In genomic region chr1:3355894-3356826, GRCh38 we compare ENCODE assay signal across 24 cellular contexts.
"Had no signal": no experiment of that assay in that cellular context is flagged by ENCODE, and none has a peak within 500 bp of the region (broad histone marks: within the 10 kb centered on the region; RNA-seq: fewer than 3 reads in every experiment).

No MANE protein-coding gene starts in this region.

- H3K36me3 ChIP-seq: left ventricle myocardium inferior, ovary, uterus had no signal

- H3K27ac Mint-ChIP-seq: activated B cell treated with CpG ODN at 0.5 μM for 24 hours; activated CD4-positive, alpha-beta T cell treated with anti-CD3 and anti-CD28 coated beads for 36 hours; activated naive CD8-positive, alpha-beta T cell; activated T-cell treated with anti-CD3 and anti-CD28 coated beads, Interleukin-2, amount 50 U/mL, for 24 hours; activated T-helper 2 cell treated with anti-CD3 and anti-CD28 coated beads, Interferon-gamma antibody, Interleukin-2, Interleukin-4, amounts not matched to agents 10 μg/mL and 5 μg/mL and 100 μg/mL, durations not matched to agents 14 hours and 24 hours and 36 hours; naive thymus-derived CD4-positive, alpha-beta T cell; stimulated activated effector memory CD8-positive, alpha-beta T cell treated with anti-CD3 and anti-CD28 coated beads, Interleukin-12 subunit alpha, Interleukin-12 subunit beta, amount 100 ng/mL, for 72 hours; stimulated activated naive CD8-positive, alpha-beta T cell treated with anti-CD3 and anti-CD28 coated beads, Interleukin-15, amount 100 ng/mL, for 72 hours; T-helper 1 cell treated with Interleukin-12 subunit alpha and Interleukin-12 subunit beta and Interleukin-4 antibody, amounts not matched to agents 30 μg/mL and 1 μg/mL, for 36 hours had no signal

- H3K27me3 ChIP-seq: foreskin keratinocyte, ovary, uterus had no signal

- H3K9me3 Mint-ChIP-seq: activated B cell treated with CpG ODN at 0.5 μM for 24 hours; activated T-cell treated with anti-CD3 and anti-CD28 coated beads, Interleukin-2, amount 50 U/mL, for 24 hours; activated T-helper 2 cell treated with anti-CD3 and anti-CD28 coated beads, Interferon-gamma antibody, Interleukin-2, Interleukin-4, amounts not matched to agents 10 μg/mL and 5 μg/mL and 100 μg/mL, durations not matched to agents 14 hours and 24 hours and 36 hours; stimulated activated effector memory CD8-positive, alpha-beta T cell treated with anti-CD3 and anti-CD28 coated beads, Interleukin-12 subunit alpha, Interleukin-12 subunit beta, amount 100 ng/mL, for 72 hours; stimulated activated naive CD8-positive, alpha-beta T cell treated with anti-CD3 and anti-CD28 coated beads, Interleukin-15, amount 100 ng/mL, for 72 hours; T-helper 1 cell treated with Interleukin-12 subunit alpha and Interleukin-12 subunit beta and Interleukin-4 antibody, amounts not matched to agents 30 μg/mL and 1 μg/mL, for 36 hours had no signal

- H3K9me3 ChIP-seq: left ventricle myocardium inferior, ovary, psoas muscle, uterus had no signal

- H3K4me1 ChIP-seq: foreskin keratinocyte, psoas muscle had no signal

- H3K27me3 Mint-ChIP-seq: activated naive CD8-positive, alpha-beta T cell had no signal

- H3K4me1 Mint-ChIP-seq: activated B cell treated with CpG ODN at 0.5 μM for 24 hours; activated CD4-positive, alpha-beta T cell treated with anti-CD3 and anti-CD28 coated beads for 36 hours; naive thymus-derived CD4-positive, alpha-beta T cell; stimulated activated effector memory CD8-positive, alpha-beta T cell treated with anti-CD3 and anti-CD28 coated beads, Interleukin-12 subunit alpha, Interleukin-12 subunit beta, amount 100 ng/mL, for 72 hours had no signal

- H3K36me3 Mint-ChIP-seq: activated naive CD8-positive, alpha-beta T cell; naive thymus-derived CD4-positive, alpha-beta T cell; stimulated activated effector memory CD8-positive, alpha-beta T cell treated with anti-CD3 and anti-CD28 coated beads, Interleukin-12 subunit alpha, Interleukin-12 subunit beta, amount 100 ng/mL, for 72 hours had no signal

- H3K27ac ChIP-seq: foreskin keratinocyte, left ventricle myocardium inferior, ovary, psoas muscle, uterus had no signal

- H3K4me3 Mint-ChIP-seq: activated B cell treated with CpG ODN at 0.5 μM for 24 hours; activated CD4-positive, alpha-beta T cell treated with anti-CD3 and anti-CD28 coated beads for 36 hours; activated naive CD8-positive, alpha-beta T cell; activated T-cell treated with anti-CD3 and anti-CD28 coated beads, Interleukin-2, amount 50 U/mL, for 24 hours; naive thymus-derived CD4-positive, alpha-beta T cell; stimulated activated effector memory CD8-positive, alpha-beta T cell treated with anti-CD3 and anti-CD28 coated beads, Interleukin-12 subunit alpha, Interleukin-12 subunit beta, amount 100 ng/mL, for 72 hours; stimulated activated naive CD8-positive, alpha-beta T cell treated with anti-CD3 and anti-CD28 coated beads, Interleukin-15, amount 100 ng/mL, for 72 hours; T-helper 1 cell treated with Interleukin-12 subunit alpha and Interleukin-12 subunit beta and Interleukin-4 antibody, amounts not matched to agents 30 μg/mL and 1 μg/mL, for 36 hours had no signal

- H3K4me3 ChIP-seq: left ventricle myocardium inferior, ovary, psoas muscle, uterus had no signal

- ATAC-seq: activated CD4-positive, alpha-beta T cell treated with anti-CD3 and anti-CD28 coated beads for 36 hours; foreskin keratinocyte; naive thymus-derived CD4-positive, alpha-beta T cell; psoas muscle; right cardiac atrium; stimulated activated effector memory CD8-positive, alpha-beta T cell treated with anti-CD3 and anti-CD28 coated beads, Interleukin-12 subunit alpha, Interleukin-12 subunit beta, amount 100 ng/mL, for 72 hours; stimulated activated naive CD8-positive, alpha-beta T cell treated with anti-CD3 and anti-CD28 coated beads, Interleukin-15, amount 100 ng/mL, for 72 hours had no signal

- DNase-seq: activated B cell treated with CpG ODN at 0.5 μM for 24 hours; activated CD4-positive, alpha-beta T cell treated with anti-CD3 and anti-CD28 coated beads for 36 hours; activated CD4-positive, alpha-beta T cell treated with anti-CD3 and anti-CD28 coated beads, Interleukin-2, amount 50 U/mL, for 4 hours; activated CD8-positive, alpha-beta memory T cell treated with anti-CD3 and anti-CD28 coated beads for 24 hours; activated CD8-positive, alpha-beta memory T cell treated with anti-CD3 and anti-CD28 coated beads, Interleukin-2, amount 50 U/mL, for 4 hours; activated naive CD4-positive, alpha-beta T cell; activated T-cell treated with anti-CD3 and anti-CD28 coated beads, Interleukin-2, amount 50 U/mL, for 24 hours; dermis blood vessel endothelial cell; effector CD8-positive, alpha-beta T cell; foreskin keratinocyte; kidney glomerular epithelial cell; left ventricle myocardium inferior; naive thymus-derived CD4-positive, alpha-beta T cell; ovary; psoas muscle; stimulated activated CD4-positive, alpha-beta T cell treated with anti-CD3 and anti-CD28 coated beads, Interleukin-2, amount 100 ng/mL, for 24 hours; stimulated activated naive CD8-positive, alpha-beta T cell treated with anti-CD3 and anti-CD28 coated beads, Interleukin-15, amount 100 ng/mL, for 72 hours; trophoblast cell; uterus had no signal
